8 cellular contexts compared by ENCODE assay signal in genomic region chr11:13008625-13009475, GRCh38. TPM values are rescaled to one million over a fixed set of nuclear protein-coding genes. Genes with fewer than 3 reads are reported as not detected.
DNase-seq lines count a peak whose midpoint lies in the region; ATAC-seq and TF ChIP-seq lines count a peak whose summit lies in the region.

Gene RASSF10, plus strand, starts transcription at chr11:13009316. Its CDS starts 261 bp downstream, at chr11:13009577.

- CTCF ChIA-PET in activated CD4-positive, alpha-beta T cell treated with anti-CD3 and anti-CD28 coated beads, Interleukin-2, amount 10 ng/mL, durations not matched to agents 7 days and 5 days (lab: Charles Lee), result no interaction called here

- no peak within 1 kb of the TSS for H3K27ac Mint-ChIP-seq in activated CD4-positive, alpha-beta T cell treated with anti-CD3 and anti-CD28 coated beads, Interleukin-2, amount 10 ng/mL, durations not matched to agents 7 days and 5 days
- H3K27ac Mint-ChIP-seq in brain, result peak within 1 kb of the TSS in 4 of 5 experiments; percentile 55 to 83 (median 68)

- peaks cover 41% of the 10 kb centered on the region for H3K4me1 ChIP-seq in iPS-20b (ENCODE audit: insufficient read depth, low read length)

- peak within 1 kb of the TSS; percentile 71 for H3K4me3 ChIP-seq in iPS-20b (ENCODE audit: low read length)

- peaks cover 78% of the 10 kb centered on the region for H3K27me3 ChIP-seq in iPS-20b (ENCODE audit: insufficient read depth, low read length)

- no peaks in the 10 kb centered on the region for H3K9me3 Mint-ChIP-seq in activated CD4-positive, alpha-beta T cell treated with anti-CD3 and anti-CD28 coated beads, Interleukin-2, amount 10 ng/mL, durations not matched to agents 7 days and 5 days
- H3K9me3 Mint-ChIP-seq in brain, result peaks cover 4 to 18% (median 8%) of the 10 kb centered on the region in 5 experiments

- H3K9me3 ChIP-seq in iPS-20b (ENCODE audit: insufficient read depth, low read depth, low read length), result 0 out of 2 replicates have a peak, but pooled peaks cover 5% of the 10 kb centered on the region

- no peak for TF ChIP-seq CTCF in brain (conservative IDR thresholded peaks at IDR 0.05)

- H3K27me3 Mint-ChIP-seq in activated CD4-positive, alpha-beta T cell treated with anti-CD3 and anti-CD28 coated beads, Interleukin-2, amount 10 ng/mL, durations not matched to agents 7 days and 5 days, result peaks cover 71% of the 10 kb centered on the region
- peaks cover 78% of the 10 kb centered on the region for H3K27me3 Mint-ChIP-seq in brain

- H3K9ac ChIP-seq in iPS-20b (ENCODE audit: low read depth, low read length), result peak within 1 kb of the TSS; percentile 59; the same call in 1 of the 2 replicates

- POLR2A ChIA-PET in activated CD4-positive, alpha-beta T cell treated with anti-CD3 and anti-CD28 coated beads, Interleukin-2, amount 10 ng/mL, durations not matched to agents 7 days and 5 days (lab: Charles Lee), result no interaction called here

- H3K36me3 Mint-ChIP-seq in activated CD4-positive, alpha-beta T cell treated with anti-CD3 and anti-CD28 coated beads, Interleukin-2, amount 10 ng/mL, durations not matched to agents 7 days and 5 days (ENCODE audit: low read depth), result no peaks in the 10 kb centered on the region
- no peaks in the 10 kb centered on the region for H3K36me3 Mint-ChIP-seq in brain

- DNase-seq in activated CD4-positive, alpha-beta T cell treated with anti-CD3 and anti-CD28 coated beads, Interleukin-2, amount 10 ng/mL, durations not matched to agents 7 days and 5 days, result peak; percentile 9
- DNase-seq in activated CD4-positive, alpha-beta T cell treated with anti-CD3 and anti-CD28 coated beads for 4 hours, result no peak
- peak; percentile 58 for DNase-seq in NCI-H2029 treated with DMSO at 0.1 percent for 48 hours (lab: John Stamatoyannopoulos, UW)
- DNase-seq in stimulated activated CD8-positive, alpha-beta memory T cell treated with anti-CD3 and anti-CD28 coated beads, Interleukin-4, amount 100 ng/mL, for 48 hours, result peak; percentile 47
- no peak for DNase-seq in foreskin melanocyte

- H3K36me3 ChIP-seq in iPS-20b (ENCODE audit: insufficient read depth, low read depth, low read length), result no peaks in the 10 kb centered on the region

- peak within 1 kb of the TSS; percentile 30 for H3K4me3 Mint-ChIP-seq in activated CD4-positive, alpha-beta T cell treated with anti-CD3 and anti-CD28 coated beads, Interleukin-2, amount 10 ng/mL, durations not matched to agents 7 days and 5 days
- H3K4me3 Mint-ChIP-seq in brain, result peak within 1 kb of the TSS; percentile 83 to 93 (median 85)

- ATAC-seq in GM21515 (IDR thresholded peaks at IDR 0.05; ENCODE audit: unreplicated experiment), result no peak

- H3K27ac ChIP-seq in iPS-20b (ENCODE audit: low read length), result no peak within 1 kb of the TSS

- peaks cover 4% of the 10 kb centered on the region for H3K4me1 Mint-ChIP-seq in activated CD4-positive, alpha-beta T cell treated with anti-CD3 and anti-CD28 coated beads, Interleukin-2, amount 10 ng/mL, durations not matched to agents 7 days and 5 days
- H3K4me1 Mint-ChIP-seq in brain, result peaks cover 40% of the 10 kb centered on the region

RNA-seq across cellular contexts. Expression of gene RASSF10, which starts in this region (rescaled TPM):
- total RNA-seq in activated CD4-positive, alpha-beta T cell treated with anti-CD3 and anti-CD28 coated beads, Interleukin-2, amount 10 ng/mL, durations not matched to agents 7 days and 5 days, result not detected
- polyA plus RNA-seq in brain (ENCODE audit: insufficient read depth, low read depth, low replicate concordance), result 1.7 TPM

Comparison
In these comparisons a context has a peak if more than half of its experiments do, and no peak if none do; other contexts are left out.
1. Peak in DNase-seq in activated CD4-positive, alpha-beta T cell treated with anti-CD3 and anti-CD28 coated beads, Interleukin-2, amount 10 ng/mL, durations not matched to agents 7 days and 5 days; RNA of the gene not detected or under 1 TPM.
2. DNase-seq: peak in NCI-H2029 treated with DMSO at 0.1 percent for 48 hours (single experiment) and stimulated activated CD8-positive, alpha-beta memory T cell treated with anti-CD3 and anti-CD28 coated beads, Interleukin-4, amount 100 ng/mL, for 48 hours (single experiment); none in activated CD4-positive, alpha-beta T cell treated with anti-CD3 and anti-CD28 coated beads for 4 hours (0 of 2) and foreskin melanocyte (single experiment).